Comparison of ENCODE assay signal across 30 cellular contexts in the genomic region with DNA sequence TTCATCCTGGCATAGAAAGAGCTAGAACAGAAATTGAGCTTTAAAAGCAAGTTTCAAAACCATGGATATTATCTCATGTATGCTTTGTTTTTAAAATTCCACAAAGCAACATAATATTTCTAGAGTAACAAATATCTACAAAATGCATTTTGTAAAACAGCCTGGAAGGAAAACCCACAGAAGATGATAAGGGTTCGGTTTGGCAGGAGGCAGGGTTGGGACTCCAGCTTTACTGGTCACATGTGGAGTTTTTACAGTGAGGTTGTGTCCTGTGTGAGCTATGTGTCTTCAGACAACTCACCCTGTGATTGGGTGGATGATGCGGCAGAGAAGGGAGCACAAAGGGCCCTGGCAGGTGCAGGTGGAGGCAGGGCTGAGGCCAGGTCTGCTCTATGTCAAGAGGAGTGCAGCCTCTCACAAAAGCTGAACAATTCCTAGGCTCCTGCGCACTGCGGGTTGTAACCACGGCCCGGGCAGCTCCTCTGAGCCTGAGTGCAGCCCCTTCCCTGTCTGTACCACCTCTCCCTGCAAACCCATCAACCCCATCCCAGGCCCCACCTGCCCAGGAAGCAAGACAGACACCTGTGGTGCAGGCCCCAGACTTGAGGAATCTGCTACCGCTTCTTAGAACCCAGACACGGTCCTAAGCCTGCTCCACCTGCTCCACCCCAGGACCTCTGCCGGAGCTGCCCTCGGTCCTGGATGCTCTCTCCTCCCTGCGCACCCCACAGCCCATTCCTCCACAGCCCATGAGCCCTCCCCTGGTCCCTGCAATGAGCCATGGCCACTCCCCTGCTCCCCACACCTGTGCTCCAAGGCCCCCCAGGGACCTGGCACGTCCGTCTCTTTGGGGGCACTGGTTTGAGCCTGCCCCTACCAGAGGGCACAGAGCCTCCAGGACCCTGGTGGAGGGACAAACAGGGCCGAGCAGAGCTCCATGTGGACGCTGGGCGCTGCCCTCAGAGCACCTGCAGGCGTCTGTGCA. TPM values are rescaled to one million over a fixed set of nuclear protein-coding genes. Genes with fewer than 3 reads are reported as not detected.
DNase-seq lines count a peak whose midpoint lies in the region; ATAC-seq, FAIRE-seq and TF ChIP-seq lines count a peak whose summit lies in the region.
"Had no signal": no experiment of that assay in that cellular context is flagged by ENCODE, and none has a peak within 500 bp of the region (broad histone marks: within the 10 kb centered on the region; RNA-seq: fewer than 3 reads in every experiment).

No MANE protein-coding gene starts in this region.

- 72 to 82% (median 81%) methylated on average over 17 of the region's 17 CpGs for WGBS in ovary, 3 donors

- no peak for TF ChIP-seq CTCF in natural killer cell (IDR thresholded peaks at IDR 0.05)
- TF ChIP-seq CTCF in keratinocyte (optimal IDR thresholded peaks at IDR 0.05 in 1 of 3, IDR thresholded peaks at IDR 0.05 in 1 of 3, conservative IDR thresholded peaks at IDR 0.05 in 1 of 3; ENCODE audit: extremely low read depth in 1 of 3, insufficient read depth in 2 of 3, low read length in 3 of 3): no peak
- no peak for TF ChIP-seq CTCF in ovary (IDR thresholded peaks at IDR 0.05)

- peaks cover 6% of the 10 kb centered on the region for H3K27me3 ChIP-seq in keratinocyte (ENCODE audit: control insufficient read depth, extremely low read depth, insufficient read depth, low read length)
- H3K27me3 ChIP-seq in ovary: no peaks in the 10 kb centered on the region

- peaks cover 11% of the 10 kb centered on the region for H4K20me1 ChIP-seq in keratinocyte (ENCODE audit: control insufficient read depth, extremely low read depth, insufficient read depth, low read length)

- intact Hi-C loops in natural killer cell (cut with micrococcal nuclease): no loop called here
- intact Hi-C loops in ovary (cut with DNase I): loop anchor here in 1 of 4 donors (10.0 kb wide), 1 partner anchor 107 kb away; no protein-coding TSS in a partner anchor
- intact Hi-C loops in head of caudate nucleus (cut with DNase I): no loop called here

- DNase-seq in natural killer cell: no peak
- DNase-seq in natural killer cell treated with Interleukin-12 subunit alpha and Interleukin-12 subunit beta and Interleukin-15 and Interleukin-18, amount 100 ng/mL, for 72 hours (ENCODE audit: low spot score): no peak
- DNase-seq in keratinocyte (ENCODE audit: low read depth, low spot score): no peak
- peak in 4 of 5 donors; percentile 32 to 43 (median 38) for DNase-seq in ovary
- DNase-seq in head of caudate nucleus: no peak
- DNase-seq in stimulated activated naive B cell treated with anti-CD40 and anti-IgM and Interleukin-4, amounts not matched to agents 10 μg/mL and 1 μg/mL and 100 μg/mL, for 72 hours: no peak
- no peak for DNase-seq in activated CD4-positive, alpha-beta T cell treated with anti-CD3 and anti-CD28 coated beads for 48 hours
- DNase-seq: activated CD4-positive, alpha-beta T cell treated with anti-CD3 and anti-CD28 coated beads, Interleukin-2, amount 50 U/mL, for 48 hours; activated CD4-positive, CD25-positive, alpha-beta regulatory T cell; activated CD8-positive, alpha-beta memory T cell treated with anti-CD3 and anti-CD28 coated beads, Interleukin-2, amount 50 U/mL, for 4 hours; activated naive CD8-positive, alpha-beta T cell treated with anti-CD3 and anti-CD28 coated beads for 36 hours; central memory CD4-positive, alpha-beta T cell; COR-L47; dorsolateral prefrontal cortex; GDM1; HFFc6; KG1; MM.1S; NCI-H1417 treated with DMSO at 0.1 percent for 48 hours; SHP77; stomach; T1000 had no signal

- no peak overlapping the region for H3K9ac ChIP-seq in keratinocyte (ENCODE audit: control insufficient read depth, extremely low read depth, insufficient read depth, low read length)

- H3K4me3 ChIP-seq in keratinocyte (ENCODE audit: control insufficient read depth in 2 of 3, extremely low read depth in 1 of 3, insufficient read depth in 2 of 3, low read depth in 1 of 3, low read length in 3 of 3): no peak overlapping the region
- H3K4me3 ChIP-seq in ovary: no peak overlapping the region
- H3K4me3 ChIP-seq: A549, dorsolateral prefrontal cortex, left lung, stomach, tibial nerve had no signal

- peaks cover 6% of the 10 kb centered on the region for H3K9me1 ChIP-seq in keratinocyte (ENCODE audit: control insufficient read depth, extremely low read depth, insufficient read depth, low read length)

- peaks cover 51 to 60% of the 10 kb centered on the region in 2 donors for H3K27me3 Mint-ChIP-seq in natural killer cell (ENCODE audit: low read depth in 2 of 2)
- H3K27me3 Mint-ChIP-seq in natural killer cell treated with Interleukin-12 subunit alpha and Interleukin-12 subunit beta and Interleukin-15 and Interleukin-18, amount 100 ng/mL, for 72 hours: peaks cover 50 to 61% of the 10 kb centered on the region in 2 donors
- H3K27me3 Mint-ChIP-seq in stimulated activated naive B cell treated with anti-CD40 and anti-IgM and Interleukin-4, amounts not matched to agents 10 μg/mL and 1 μg/mL and 100 μg/mL, for 72 hours: peaks cover 59 to 73% of the 10 kb centered on the region in 2 donors

- TF ChIP-seq POLR2A in ovary (IDR thresholded peaks at IDR 0.05): no peak

- peak overlapping the region; percentile 26 for H3K27ac ChIP-seq in keratinocyte (ENCODE audit: control insufficient read depth, insufficient read depth, low read length)
- peak overlapping the region in 1 of 2 donors; percentile 0 for H3K27ac ChIP-seq in ovary
- H3K27ac ChIP-seq: A549, dorsolateral prefrontal cortex, left lung, neutrophil, stomach, tibial nerve had no signal

- no peak for TF ChIP-seq EP300 in ovary (IDR thresholded peaks at IDR 0.05)

- H2AFZ ChIP-seq in keratinocyte (ENCODE audit: control insufficient read depth, low read length): no peak overlapping the region

- peaks cover 10% of the 10 kb centered on the region for H3K36me3 Mint-ChIP-seq in natural killer cell
- peaks cover 6% of the 10 kb centered on the region for H3K36me3 Mint-ChIP-seq in natural killer cell treated with Interleukin-12 subunit alpha and Interleukin-12 subunit beta and Interleukin-15 and Interleukin-18, amount 100 ng/mL, for 72 hours
- peaks cover 6 to 12% of the 10 kb centered on the region in 2 donors for H3K36me3 Mint-ChIP-seq in stimulated activated naive B cell treated with anti-CD40 and anti-IgM and Interleukin-4, amounts not matched to agents 10 μg/mL and 1 μg/mL and 100 μg/mL, for 72 hours

- H3K27ac Mint-ChIP-seq in natural killer cell: no peak overlapping the region
- no peak overlapping the region for H3K27ac Mint-ChIP-seq in natural killer cell treated with Interleukin-12 subunit alpha and Interleukin-12 subunit beta and Interleukin-15 and Interleukin-18, amount 100 ng/mL, for 72 hours
- no peak overlapping the region for H3K27ac Mint-ChIP-seq in stimulated activated naive B cell treated with anti-CD40 and anti-IgM and Interleukin-4, amounts not matched to agents 10 μg/mL and 1 μg/mL and 100 μg/mL, for 72 hours
- H3K27ac Mint-ChIP-seq: activated naive CD8-positive, alpha-beta T cell treated with anti-CD3 and anti-CD28 coated beads for 36 hours; activated T-helper 17 cell treated with anti-CD3 and anti-CD28 coated beads, Interleukin-2, amount 50 U/mL, for 72 hours; HFFc6 had no signal

- no peaks in the 10 kb centered on the region for H3K36me3 ChIP-seq in keratinocyte (ENCODE audit: control insufficient read depth in 2 of 2, extremely low read depth in 1 of 2, insufficient read depth in 2 of 2, low read length in 2 of 2)
- H3K36me3 ChIP-seq in ovary: no peaks in the 10 kb centered on the region
- H3K36me3 ChIP-seq: left lung, neutrophil, stomach, tibial nerve had no signal

- no peak for FAIRE-seq in keratinocyte (lab: Jason Lieb, UNC)
- FAIRE-seq: A549, astrocyte, endothelial cell of umbilical vein had no signal

- H3K79me2 ChIP-seq in keratinocyte (ENCODE audit: control insufficient read depth, insufficient read depth, low read length): peaks cover under 1% of the 10 kb centered on the region

- ATAC-seq in natural killer cell: no peak
- no peak for ATAC-seq in natural killer cell treated with Interleukin-12 subunit alpha and Interleukin-12 subunit beta and Interleukin-15 and Interleukin-18, amount 100 ng/mL, for 72 hours
- no peak for ATAC-seq in GM19467 (IDR thresholded peaks at IDR 0.05; ENCODE audit: unreplicated experiment)
- no peak for ATAC-seq in stimulated activated naive B cell treated with anti-CD40 and anti-IgM and Interleukin-4, amounts not matched to agents 10 μg/mL and 1 μg/mL and 100 μg/mL, for 72 hours (replicated peaks)
- ATAC-seq: A549; activated T-helper 17 cell treated with anti-CD3 and anti-CD28 coated beads, Interleukin-2, amount 50 U/mL, for 72 hours; left lung had no signal

- dilution Hi-C loops in keratinocyte (cut with MboI; ENCODE audit: extremely low pct_ligation_motif_present, low sequenced_read_pairs): no loop called here

- H3K4me3 Mint-ChIP-seq in natural killer cell: peak overlapping the region; percentile 43
- no peak overlapping the region for H3K4me3 Mint-ChIP-seq in natural killer cell treated with Interleukin-12 subunit alpha and Interleukin-12 subunit beta and Interleukin-15 and Interleukin-18, amount 100 ng/mL, for 72 hours
- no peak overlapping the region for H3K4me3 Mint-ChIP-seq in stimulated activated naive B cell treated with anti-CD40 and anti-IgM and Interleukin-4, amounts not matched to agents 10 μg/mL and 1 μg/mL and 100 μg/mL, for 72 hours
- H3K4me3 Mint-ChIP-seq: activated naive CD8-positive, alpha-beta T cell treated with anti-CD3 and anti-CD28 coated beads for 36 hours; HFFc6 had no signal

- H3K4me2 ChIP-seq in keratinocyte (ENCODE audit: control insufficient read depth, extremely low read depth, insufficient read depth, low read depth, low read length): peak overlapping the region; percentile 84
- H3K4me2 ChIP-seq: A549 had no signal

- H3K4me1 ChIP-seq in keratinocyte (ENCODE audit: control insufficient read depth, extremely low read depth, insufficient read depth, low read length) (peaks cover 34% of the 10 kb centered on the region), ovary (ENCODE audit: insufficient read depth) (peaks cover 4% of the 10 kb centered on the region)

- H3K9me3 ChIP-seq in keratinocyte (ENCODE audit: control insufficient read depth, low read depth, low read length): peaks cover 2% of the 10 kb centered on the region
- H3K9me3 ChIP-seq in ovary: no peaks in the 10 kb centered on the region
- H3K9me3 ChIP-seq: neutrophil had no signal

- peaks cover 13 to 19% of the 10 kb centered on the region in 2 donors for H3K4me1 Mint-ChIP-seq in natural killer cell
- peaks cover 7 to 8% of the 10 kb centered on the region in 2 donors for H3K4me1 Mint-ChIP-seq in natural killer cell treated with Interleukin-12 subunit alpha and Interleukin-12 subunit beta and Interleukin-15 and Interleukin-18, amount 100 ng/mL, for 72 hours (ENCODE audit: low read depth in 2 of 2)
- H3K4me1 Mint-ChIP-seq in stimulated activated naive B cell treated with anti-CD40 and anti-IgM and Interleukin-4, amounts not matched to agents 10 μg/mL and 1 μg/mL and 100 μg/mL, for 72 hours: peaks cover 9 to 20% of the 10 kb centered on the region in 2 donors

- H3K9me3 Mint-ChIP-seq in natural killer cell: peaks cover 0 to 5% of the 10 kb centered on the region in 2 donors
- peaks cover 5% of the 10 kb centered on the region for H3K9me3 Mint-ChIP-seq in natural killer cell treated with Interleukin-12 subunit alpha and Interleukin-12 subunit beta and Interleukin-15 and Interleukin-18, amount 100 ng/mL, for 72 hours
- peaks cover 7% of the 10 kb centered on the region in 2 donors for H3K9me3 Mint-ChIP-seq in stimulated activated naive B cell treated with anti-CD40 and anti-IgM and Interleukin-4, amounts not matched to agents 10 μg/mL and 1 μg/mL and 100 μg/mL, for 72 hours

RNA-seq across cellular contexts. Expression of a gene that starts 2.8 kb away (rescaled TPM):
- total RNA-seq in natural killer cell: 10 to 100 TPM; 12.3 to 22.3 (median 12.7) TPM
- 1 to 10 TPM in 1 of 2 donors, under 1 TPM in 1; 0.31 to 1.3 TPM for total RNA-seq in natural killer cell treated with Interleukin-12 subunit alpha and Interleukin-12 subunit beta and Interleukin-15 and Interleukin-18, amount 100 ng/mL, for 72 hours
- 13.0 to 24.0 TPM (median 18.9 TPM) in 3 replicates for polyA plus RNA-seq in keratinocyte
- 3.9 TPM for polyA plus RNA-seq in keratinocyte (2011; ENCODE audit: low read depth)
- 3.2 and 8.8 TPM in 2 replicates for polyA plus RNA-seq in keratinocyte (2011; cell fraction: cytosol; rRNA removed)
- polyA plus RNA-seq in keratinocyte (2011; cell fraction: nucleus; rRNA removed): 44.9 and 77.1 TPM in 2 replicates
- polyA plus RNA-seq in keratinocyte (2012; ENCODE audit: low replicate concordance): 9.3 and 34.2 TPM in 2 replicates
- 11.7 to 21.3 TPM (median 14.4 TPM) in 3 replicates for polyA minus RNA-seq in keratinocyte
- polyA minus RNA-seq in keratinocyte (2011; cell fraction: cytosol; rRNA and poly(A)+ RNA removed): 32.4 TPM
- polyA minus RNA-seq in keratinocyte (2011; cell fraction: nucleus; rRNA and poly(A)+ RNA removed): 84.5 and 98.7 TPM in 2 replicates
- total RNA-seq in ovary: 100 to 1,000 TPM; 141 to 353 (median 270) TPM
- polyA plus RNA-seq in ovary: 100 to 1,000 TPM in 1 of 2 donors, 10 to 100 TPM in 1; 11.1 to 201 TPM

Comparison
In these comparisons a context has a peak if more than half of its experiments do, and no peak if none do; other contexts are left out.
1. DNase-seq: peak in ovary (4 of 5); none in natural killer cell (single experiment), natural killer cell treated with Interleukin-12 subunit alpha and Interleukin-12 subunit beta and Interleukin-15 and Interleukin-18, amount 100 ng/mL, for 72 hours (single experiment), keratinocyte (single experiment), head of caudate nucleus (0 of 42), stimulated activated naive B cell treated with anti-CD40 and anti-IgM and Interleukin-4, amounts not matched to agents 10 μg/mL and 1 μg/mL and 100 μg/mL, for 72 hours (single experiment) and activated CD4-positive, alpha-beta T cell treated with anti-CD3 and anti-CD28 coated beads for 48 hours (single experiment).
2. RNA of a gene that starts 2.8 kb away (total RNA-seq): 141 to 353 TPM in ovary; 12.3 to 22.3 TPM in natural killer cell and 0.31 to 1.3 TPM in natural killer cell treated with Interleukin-12 subunit alpha and Interleukin-12 subunit beta and Interleukin-15 and Interleukin-18, amount 100 ng/mL, for 72 hours; every median in the first group is over 4 times any median in the second.